ENCODE assay signal across 30 cellular contexts in genomic region chr2:19409001-19409400, GRCh38. TPM values are rescaled to one million over a fixed set of nuclear protein-coding genes. Genes with fewer than 3 reads are reported as not detected.
A peak's percentile ranks its signal among the peaks of the same experiment; 100 is the strongest.
DNase-seq lines count a peak whose midpoint lies in the region; ATAC-seq, FAIRE-seq and TF ChIP-seq lines count a peak whose summit lies in the region.
"Had no signal": no experiment of that assay in that cellular context is flagged by ENCODE, and none has a peak within 500 bp of the region (broad histone marks: within the 10 kb centered on the region; RNA-seq: fewer than 3 reads in every experiment).

No MANE protein-coding gene starts in this region.

- DNase-seq in Right ventricle myocardium inferior (ENCODE audit: missing footprints): no peak
- DNase-seq in right atrium auricular region (ENCODE audit: low spot score): no peak
- DNase-seq in SK-MEL-5 (ENCODE audit: low read depth, low spot score): peak; percentile 82
- peak; percentile 30 for DNase-seq in fibroblast of pulmonary artery (ENCODE audit: low read depth)
- DNase-seq in small intestine: no peak
- no peak for DNase-seq in T-helper 17 cell
- DNase-seq in GM19239 (ENCODE audit: insufficient read length, low spot score): no peak
- no peak for DNase-seq in natural killer cell
- DNase-seq: activated CD4-positive, alpha-beta T cell treated with anti-CD3 and anti-CD28 coated beads for 1 hour; activated CD8-positive, alpha-beta T cell treated with anti-CD3 and anti-CD28 coated beads for 36 hours; CD8-positive, alpha-beta T cell; central memory CD4-positive, alpha-beta T cell; dermis blood vessel endothelial cell; DMS 273 treated with DMSO at 0.1 percent for 48 hours; heart left ventricle; kidney glomerular epithelial cell; MG63; NCI-H1105 treated with DMSO at 0.1 percent for 48 hours; NCI-H2029; NCI-H2227 treated with DMSO at 0.1 percent for 48 hours; NCI-H748 treated with DMSO at 0.1 percent for 48 hours; posterior cingulate gyrus; stimulated activated naive B cell treated with anti-CD40 and anti-IgM and Interleukin-4, amounts not matched to agents 10 μg/mL and 1 μg/mL and 100 μg/mL, for 72 hours; T-helper 2 cell had no signal

- TF ChIP-seq CTCF in right atrium auricular region (IDR thresholded peaks at IDR 0.05) (no peak), fibroblast of pulmonary artery (IDR thresholded peaks at IDR 0.05; ENCODE audit: low read length, missing control alignments) (no peak), natural killer cell (IDR thresholded peaks at IDR 0.05) (no peak)

- H3K9me3 Mint-ChIP-seq in natural killer cell: peaks cover 0 to 6% of the 10 kb centered on the region in 2 donors
- H3K9me3 Mint-ChIP-seq: neural crest cell had no signal

- H3K9me3 ChIP-seq in right atrium auricular region (peaks cover 0 to 15% of the 10 kb centered on the region in 2 donors), small intestine (ENCODE audit: control insufficient read depth, low read depth) (no peaks in the 10 kb centered on the region), T-helper 17 cell (ENCODE audit: control insufficient read depth, low read length, poor library complexity, severe bottlenecking) (no peaks in the 10 kb centered on the region)
- H3K9me3 ChIP-seq: MG63 had no signal

- H3K4me1 ChIP-seq in right atrium auricular region (no peaks in the 10 kb centered on the region), small intestine (ENCODE audit: control insufficient read depth in 2 of 2, insufficient read depth in 1 of 2, low read depth in 1 of 2, low read length in 1 of 2) (no peaks in the 10 kb centered on the region)
- H3K4me1 ChIP-seq: ascending aorta had no signal

- ATAC-seq in Right ventricle myocardium inferior (peak; percentile 94), T-helper 17 cell (no peak), natural killer cell (no peak)
- ATAC-seq: activated CD8-positive, alpha-beta T cell treated with anti-CD3 and anti-CD28 coated beads for 36 hours; CD8-positive, alpha-beta T cell; K562; sciatic nerve; stimulated activated naive B cell treated with anti-CD40 and anti-IgM and Interleukin-4, amounts not matched to agents 10 μg/mL and 1 μg/mL and 100 μg/mL, for 72 hours had no signal

- H3K27me3 ChIP-seq in right atrium auricular region (no peaks in the 10 kb centered on the region), small intestine (ENCODE audit: control insufficient read depth in 2 of 2, insufficient read depth in 2 of 2, low read length in 2 of 2) (peaks cover 0 to under 1% of the 10 kb centered on the region in 2 donors)
- H3K27me3 ChIP-seq: ascending aorta, heart left ventricle, MG63 had no signal

- H3K27me3 Mint-ChIP-seq in T-helper 17 cell: peaks cover 28% of the 10 kb centered on the region
- peaks cover 0 to 3% of the 10 kb centered on the region in 2 donors for H3K27me3 Mint-ChIP-seq in natural killer cell (ENCODE audit: low read depth in 2 of 2)

- FAIRE-seq in small intestine (lab: Jason Lieb, UNC) (peak; percentile 10), GM19239 (lab: Jason Lieb, UNC) (no peak)
- FAIRE-seq: K562, RCC 7860 had no signal

- intact Hi-C loops in Right ventricle myocardium inferior (cut with DNase I): no loop called here
- intact Hi-C loops in natural killer cell (cut with micrococcal nuclease): no loop called here

- no peaks in the 10 kb centered on the region for H3K36me3 ChIP-seq in right atrium auricular region
- H3K36me3 ChIP-seq in small intestine (ENCODE audit: control insufficient read depth in 2 of 2, insufficient read depth in 2 of 2, low read length in 2 of 2): no peaks in the 10 kb centered on the region
- H3K36me3 ChIP-seq: ascending aorta, heart left ventricle, MG63 had no signal

- H3K4me1 Mint-ChIP-seq in T-helper 17 cell: no peaks in the 10 kb centered on the region
- no peaks in the 10 kb centered on the region for H3K4me1 Mint-ChIP-seq in natural killer cell
- H3K4me1 Mint-ChIP-seq: stimulated activated naive B cell treated with anti-CD40 and anti-IgM and Interleukin-4, amounts not matched to agents 10 μg/mL and 1 μg/mL and 100 μg/mL, for 72 hours had no signal

- H3K4me3 ChIP-seq in right atrium auricular region: no peak overlapping the region
- H3K4me3 ChIP-seq in fibroblast of pulmonary artery (replicated peaks; ENCODE audit: low read depth, low read length): no peak overlapping the region
- H3K4me3 ChIP-seq in small intestine (ENCODE audit: low read depth in 1 of 2, low read length in 2 of 2): no peak overlapping the region
- H3K4me3 ChIP-seq: ascending aorta, heart left ventricle, K562, MG63 had no signal

- H3K36me3 Mint-ChIP-seq in T-helper 17 cell (ENCODE audit: low read depth) (no peaks in the 10 kb centered on the region), natural killer cell (no peaks in the 10 kb centered on the region)
- H3K36me3 Mint-ChIP-seq: activated naive CD8-positive, alpha-beta T cell; CD8-positive, alpha-beta T cell; stimulated activated naive B cell treated with anti-CD40 and anti-IgM and Interleukin-4, amounts not matched to agents 10 μg/mL and 1 μg/mL and 100 μg/mL, for 72 hours had no signal

- H3K27ac Mint-ChIP-seq in T-helper 17 cell (no peak overlapping the region), natural killer cell (no peak overlapping the region)
- H3K27ac Mint-ChIP-seq: activated CD8-positive, alpha-beta T cell treated with anti-CD3 and anti-CD28 coated beads for 36 hours; activated naive CD8-positive, alpha-beta T cell; CD8-positive, alpha-beta T cell; stimulated activated naive B cell treated with anti-CD40 and anti-IgM and Interleukin-4, amounts not matched to agents 10 μg/mL and 1 μg/mL and 100 μg/mL, for 72 hours had no signal

- H3K4me3 Mint-ChIP-seq in T-helper 17 cell (no peak overlapping the region), natural killer cell (no peak overlapping the region)
- H3K4me3 Mint-ChIP-seq: activated CD8-positive, alpha-beta T cell treated with anti-CD3 and anti-CD28 coated beads for 36 hours; activated naive CD8-positive, alpha-beta T cell; CD8-positive, alpha-beta T cell; neural crest cell; stimulated activated naive B cell treated with anti-CD40 and anti-IgM and Interleukin-4, amounts not matched to agents 10 μg/mL and 1 μg/mL and 100 μg/mL, for 72 hours had no signal

- H3K27ac ChIP-seq in right atrium auricular region: no peak overlapping the region
- H3K27ac ChIP-seq in small intestine (ENCODE audit: low read depth in 1 of 2, low read length in 1 of 2): no peak overlapping the region
- H3K27ac ChIP-seq: ascending aorta, heart left ventricle had no signal

- in situ Hi-C loops in SK-MEL-5 (cut with HindIII; ENCODE audit: low pct_unique_long_range_greater_than_20kb, low sequenced_read_pairs): no loop called here

- WGBS in small intestine, 3 donors: 46 to 61% (median 56%) methylated on average over 1 of the region's 1 CpG

RNA-seq across cellular contexts. Expression of gene OSR1, which starts 50.6 kb away (rescaled TPM):
- total RNA-seq in Right ventricle myocardium inferior: 6.3 TPM
- 10 to 100 TPM; 12.5 to 55.7 TPM for total RNA-seq in right atrium auricular region
- not detected in 2 replicates for total RNA-seq in SK-MEL-5 (2014; rRNA removed; shearing (Covaris generic))
- polyA plus RNA-seq in SK-MEL-5 (2015; cell fraction: cytosol; rRNA removed): not detected in 2 replicates
- not detected in 2 replicates for polyA plus RNA-seq in SK-MEL-5 (2015; cell fraction: nucleus; rRNA removed)
- polyA plus RNA-seq in small intestine: 10 to 100 TPM in 1 of 3 donors, under 1 TPM in 1, not detected in 1; 0.27 to 12.2 TPM
- not detected for total RNA-seq in T-helper 17 cell
- total RNA-seq in natural killer cell: not detected
- total RNA-seq: activated CD8-positive, alpha-beta T cell treated with anti-CD3 and anti-CD28 coated beads for 36 hours; CD8-positive, alpha-beta T cell; K562 had no signal
- polyA plus RNA-seq: K562 had no signal

Comparison
In these comparisons a context has a peak if more than half of its experiments do, and no peak if none do; other contexts are left out.
1. DNase-seq: peak in SK-MEL-5 (single experiment) and fibroblast of pulmonary artery (single experiment); none in Right ventricle myocardium inferior (single experiment), right atrium auricular region (single experiment), small intestine (single experiment), T-helper 17 cell (0 of 3), GM19239 (single experiment) and natural killer cell (single experiment).